8 cellular contexts compared by ENCODE assay signal in the genomic region with DNA sequence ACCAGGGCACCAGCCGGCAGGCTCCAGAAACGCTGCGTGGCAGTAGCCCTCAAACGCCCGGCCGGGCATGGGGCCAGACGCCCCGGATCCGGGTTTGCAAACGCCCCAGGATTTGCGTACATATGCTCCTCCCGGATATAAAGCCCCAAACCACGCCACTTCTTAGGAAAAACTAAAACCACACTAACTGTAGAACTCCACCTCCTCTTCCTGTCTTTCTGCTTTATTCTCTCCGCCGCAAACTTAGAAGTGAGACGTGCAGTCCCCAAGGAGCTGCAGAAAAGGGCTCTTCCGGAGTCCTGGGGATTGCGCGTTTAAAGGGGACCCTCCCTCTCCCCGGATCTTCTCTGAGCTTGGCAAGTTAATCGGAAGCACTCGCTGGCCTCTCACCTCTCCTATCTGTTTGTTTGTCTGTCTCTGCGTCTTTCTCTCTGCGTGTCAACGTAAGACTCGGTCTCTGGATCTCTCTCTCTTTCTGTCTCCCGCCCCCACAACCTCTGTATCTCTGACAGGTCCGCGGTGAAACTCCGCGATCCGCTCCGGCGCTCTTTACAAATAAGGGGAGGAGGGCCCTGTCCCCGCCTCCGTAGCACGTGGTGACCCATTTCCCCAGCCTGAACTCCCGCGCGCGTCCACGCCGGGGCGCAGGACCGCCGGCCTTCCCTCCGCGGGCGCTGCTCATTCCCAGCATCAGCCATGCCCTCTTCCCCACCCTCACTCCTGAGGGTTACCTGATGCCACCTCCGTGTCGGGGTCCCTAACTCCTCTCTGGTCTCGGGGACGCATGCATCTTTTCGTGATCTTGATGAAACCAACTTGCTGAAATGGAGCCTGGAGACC. TPM values are rescaled to one million over a fixed set of nuclear protein-coding genes. Genes with fewer than 3 reads are reported as not detected.
DNase-seq lines count a peak whose midpoint lies in the region; ATAC-seq and TF ChIP-seq lines count a peak whose summit lies in the region.

A gene (minus strand): TSS at position 528 of the 840 bp plus-strand sequence. CDS start 820 bp downstream, outside the sequence.

- in situ Hi-C loops in GM13976 (cut with MboI; ENCODE audit: low sequenced_read_pairs, unreplicated experiment), result no loop called here

- H3K4me1 ChIP-seq in heart right ventricle, result peaks cover 0 to 48% (median 10%) of the 10 kb centered on the region in 9 donors
- no peaks in the 10 kb centered on the region for H3K4me1 ChIP-seq in prostate gland (replicated peaks)

- H3K27me3 ChIP-seq in heart right ventricle (peaks cover 0 to 11% (median 0%) of the 10 kb centered on the region in 7 donors), prostate gland (replicated peaks; ENCODE audit: insufficient read depth) (no peaks in the 10 kb centered on the region)

- H3K27ac ChIP-seq in adipose tissue (ENCODE audit: low read depth, low read length) (no peak within 1 kb of the TSS), heart right ventricle (peak within 1 kb of the TSS in 9 of 10 donors; percentile 3 to 94 (median 56)), prostate gland (peak within 1 kb of the TSS; percentile 50 to 77)

- DNase-seq in GM13976 (ENCODE audit: low spot score) (peak; percentile 93), NCI-H1105 treated with DMSO at 0.1 percent for 48 hours (lab: John Stamatoyannopoulos, UW) (peak; percentile 27), T-helper 1 cell (peak; percentile 68 to 94 (median 79)), heart right ventricle (peak; percentile 78 to 79), prostate gland (ENCODE audit: low spot score) (peak; percentile 82), ureter (ENCODE audit: low spot score) (peak; percentile 91)

- TF ChIP-seq POLR2A in prostate gland (IDR thresholded peaks at IDR 0.05), result peak; percentile 47

- H3K9me3 ChIP-seq in heart right ventricle, result no peaks in the 10 kb centered on the region
- H3K9me3 ChIP-seq in prostate gland, result no peaks in the 10 kb centered on the region

- WGBS in adipose tissue, 3 donors, result 0% methylated on average over 54 of the region's 54 CpGs
- 0 to 1% methylated on average over 54 of the region's 54 CpGs for WGBS in heart right ventricle, 2 donors
- under 1% methylated on average over 54 of the region's 54 CpGs for WGBS in prostate gland

- H3K4me3 ChIP-seq in heart right ventricle (peak within 1 kb of the TSS; percentile 25 to 80 (median 62)), prostate gland (peak within 1 kb of the TSS; percentile 51 to 65)

- H3K36me3 ChIP-seq in heart right ventricle (no peaks in the 10 kb centered on the region), prostate gland (no peaks in the 10 kb centered on the region)

- ATAC-seq in HG02759 (IDR thresholded peaks at IDR 0.05; ENCODE audit: unreplicated experiment), result peak; percentile 80
- ATAC-seq in heart right ventricle, result peak; percentile 93 to 97 (median 95)

- intact Hi-C loops in heart right ventricle (cut with DNase I), result loop anchor here in 3 of 10 donors (5.0 to 10.0 kb wide), 3 partner anchors 77 to 87 kb away; no protein-coding TSS in a partner anchor
- intact Hi-C loops in prostate gland (cut with DNase I), result loop anchor here (2.0 to 10.0 kb wide), 3 partner anchors 88 to 750 kb away; a partner anchor contains a TSS

- TF ChIP-seq CTCF in GM13976 (IDR thresholded peaks at IDR 0.05; ENCODE audit: borderline replicate concordance, control extremely low read depth, extremely low read depth, insufficient read depth, missing control alignments), result peak; percentile 85
- TF ChIP-seq CTCF in heart right ventricle (IDR thresholded peaks at IDR 0.05), result peak; percentile 54 to 84 (median 81)
- peak; percentile 55 to 85 (median 77) for TF ChIP-seq CTCF in prostate gland (IDR thresholded peaks at IDR 0.05)

RNA-seq across cellular contexts. Expression of the gene that starts here (rescaled TPM):
- polyA plus RNA-seq in adipose tissue, result 10 to 100 TPM in 2 of 3 donors, 1 to 10 TPM in 1; 7.0 to 25.4 (median 23.8) TPM
- total RNA-seq in heart right ventricle, result 10 to 100 TPM in 1 of 10 donors, 1 to 10 TPM in 8, under 1 TPM in 1; 1.00 to 11.0 (median 3.0) TPM
- polyA plus RNA-seq in heart right ventricle, result 1 to 10 TPM; 1.1 to 2.2 TPM
- total RNA-seq in prostate gland, result 10 to 100 TPM; 11.1 to 19.2 TPM
- total RNA-seq in ureter, result 12.9 TPM

Comparison
In these comparisons a context has a peak if more than half of its experiments do, and no peak if none do; other contexts are left out.
1. DNase-seq: peak in every context shown above with its lines; median percentile 93 in GM13976; 91 in ureter; 82 in prostate gland; 79 in T-helper 1 cell; 78 in heart right ventricle; 27 in NCI-H1105 treated with DMSO at 0.1 percent for 48 hours.